Comparison of ENCODE assay signal across 1 cellular context in the genomic region with DNA sequence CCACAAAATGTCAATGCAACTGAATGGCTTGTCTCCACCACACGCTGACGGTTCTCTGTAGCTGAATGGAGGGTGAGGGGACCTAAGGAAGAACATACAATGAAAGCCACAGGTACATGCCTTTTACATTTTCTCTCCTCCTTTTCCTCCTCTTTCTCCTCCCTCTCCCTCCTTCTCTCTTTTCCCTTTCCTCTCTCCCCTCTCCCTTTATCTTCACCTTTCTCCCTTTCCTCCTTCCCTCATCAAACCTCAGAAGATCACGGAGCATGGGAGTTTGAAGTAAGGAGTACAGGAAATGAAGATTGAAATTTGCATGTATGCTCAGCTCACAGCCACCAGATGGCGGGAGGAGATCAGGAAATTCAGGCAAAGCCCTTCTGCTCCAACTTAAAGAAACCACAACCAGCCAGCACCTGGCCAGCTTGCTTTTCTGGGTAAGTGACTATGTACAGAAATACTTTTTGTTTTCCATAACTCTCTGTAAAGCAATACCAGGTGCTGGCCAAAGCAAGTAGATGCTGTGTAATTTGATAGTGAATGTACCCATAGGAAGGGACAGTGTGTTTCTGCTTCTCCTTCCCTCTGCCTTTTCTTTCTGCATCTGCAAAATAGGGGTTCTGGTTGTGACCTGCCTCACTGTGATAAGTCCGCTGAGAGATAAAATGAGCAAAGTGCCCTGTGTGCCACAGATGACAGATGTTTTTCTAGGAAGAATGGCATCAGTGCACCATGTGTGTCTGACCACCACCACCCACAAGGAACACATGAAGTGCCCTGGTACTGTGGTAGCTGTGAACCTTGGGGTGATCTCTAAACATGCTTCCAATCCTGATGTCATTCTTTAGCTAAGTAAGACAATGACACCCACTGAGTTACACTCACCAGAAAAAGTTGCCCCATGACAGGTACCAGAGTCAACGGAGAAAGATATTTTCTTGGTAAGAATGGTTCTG.
TF ChIP-seq lines count a peak whose summit lies in the region.

No MANE protein-coding gene starts in this region.

TF ChIP-seq in HEK293, 187 proteins besides CTCF, POLR2A, EP300 and RAD21 (continued from another document):
- TF ChIP-seq, protein P1, sequence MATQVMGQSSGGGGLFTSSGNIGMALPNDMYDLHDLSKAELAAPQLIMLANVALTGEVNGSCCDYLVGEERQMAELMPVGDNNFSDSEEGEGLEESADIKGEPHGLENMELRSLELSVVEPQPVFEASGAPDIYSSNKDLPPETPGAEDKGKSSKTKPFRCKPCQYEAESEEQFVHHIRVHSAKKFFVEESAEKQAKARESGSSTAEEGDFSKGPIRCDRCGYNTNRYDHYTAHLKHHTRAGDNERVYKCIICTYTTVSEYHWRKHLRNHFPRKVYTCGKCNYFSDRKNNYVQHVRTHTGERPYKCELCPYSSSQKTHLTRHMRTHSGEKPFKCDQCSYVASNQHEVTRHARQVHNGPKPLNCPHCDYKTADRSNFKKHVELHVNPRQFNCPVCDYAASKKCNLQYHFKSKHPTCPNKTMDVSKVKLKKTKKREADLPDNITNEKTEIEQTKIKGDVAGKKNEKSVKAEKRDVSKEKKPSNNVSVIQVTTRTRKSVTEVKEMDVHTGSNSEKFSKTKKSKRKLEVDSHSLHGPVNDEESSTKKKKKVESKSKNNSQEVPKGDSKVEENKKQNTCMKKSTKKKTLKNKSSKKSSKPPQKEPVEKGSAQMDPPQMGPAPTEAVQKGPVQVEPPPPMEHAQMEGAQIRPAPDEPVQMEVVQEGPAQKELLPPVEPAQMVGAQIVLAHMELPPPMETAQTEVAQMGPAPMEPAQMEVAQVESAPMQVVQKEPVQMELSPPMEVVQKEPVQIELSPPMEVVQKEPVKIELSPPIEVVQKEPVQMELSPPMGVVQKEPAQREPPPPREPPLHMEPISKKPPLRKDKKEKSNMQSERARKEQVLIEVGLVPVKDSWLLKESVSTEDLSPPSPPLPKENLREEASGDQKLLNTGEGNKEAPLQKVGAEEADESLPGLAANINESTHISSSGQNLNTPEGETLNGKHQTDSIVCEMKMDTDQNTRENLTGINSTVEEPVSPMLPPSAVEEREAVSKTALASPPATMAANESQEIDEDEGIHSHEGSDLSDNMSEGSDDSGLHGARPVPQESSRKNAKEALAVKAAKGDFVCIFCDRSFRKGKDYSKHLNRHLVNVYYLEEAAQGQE (tag by site-specific recombination; IDR thresholded peaks at IDR 0.05): 0 out of 2 replicates have a peak, but pooled peaks have one; percentile 41
- TF ChIP-seq, protein P2, sequence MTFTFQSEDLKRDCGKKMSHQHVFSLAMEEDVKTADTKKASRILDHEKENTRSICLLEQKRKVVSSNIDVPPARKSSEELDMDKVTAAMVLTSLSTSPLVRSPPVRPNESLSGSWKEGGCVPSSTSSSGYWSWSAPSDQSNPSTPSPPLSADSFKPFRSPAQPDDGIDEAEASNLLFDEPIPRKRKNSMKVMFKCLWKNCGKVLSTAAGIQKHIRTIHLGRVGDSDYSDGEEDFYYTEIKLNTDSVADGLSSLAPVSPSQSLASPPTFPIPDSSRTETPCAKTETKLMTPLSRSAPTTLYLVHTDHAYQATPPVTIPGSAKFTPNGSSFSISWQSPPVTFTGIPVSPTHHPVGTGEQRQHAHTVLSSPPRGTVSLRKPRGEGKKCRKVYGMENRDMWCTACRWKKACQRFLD (tag by site-specific recombination; IDR thresholded peaks at IDR 0.05): no peak
- TF ChIP-seq ZNF114 (tag by site-specific recombination; IDR thresholded peaks at IDR 0.05): no peak
- TF ChIP-seq, protein P3, sequence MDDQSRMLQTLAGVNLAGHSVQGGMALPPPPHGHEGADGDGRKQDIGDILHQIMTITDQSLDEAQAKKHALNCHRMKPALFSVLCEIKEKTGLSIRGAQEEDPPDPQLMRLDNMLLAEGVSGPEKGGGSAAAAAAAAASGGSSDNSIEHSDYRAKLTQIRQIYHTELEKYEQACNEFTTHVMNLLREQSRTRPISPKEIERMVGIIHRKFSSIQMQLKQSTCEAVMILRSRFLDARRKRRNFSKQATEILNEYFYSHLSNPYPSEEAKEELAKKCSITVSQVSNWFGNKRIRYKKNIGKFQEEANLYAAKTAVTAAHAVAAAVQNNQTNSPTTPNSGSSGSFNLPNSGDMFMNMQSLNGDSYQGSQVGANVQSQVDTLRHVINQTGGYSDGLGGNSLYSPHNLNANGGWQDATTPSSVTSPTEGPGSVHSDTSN (CRISPR knock-in tag; IDR thresholded peaks at IDR 0.05): no peak
- TF ChIP-seq, protein P4, sequence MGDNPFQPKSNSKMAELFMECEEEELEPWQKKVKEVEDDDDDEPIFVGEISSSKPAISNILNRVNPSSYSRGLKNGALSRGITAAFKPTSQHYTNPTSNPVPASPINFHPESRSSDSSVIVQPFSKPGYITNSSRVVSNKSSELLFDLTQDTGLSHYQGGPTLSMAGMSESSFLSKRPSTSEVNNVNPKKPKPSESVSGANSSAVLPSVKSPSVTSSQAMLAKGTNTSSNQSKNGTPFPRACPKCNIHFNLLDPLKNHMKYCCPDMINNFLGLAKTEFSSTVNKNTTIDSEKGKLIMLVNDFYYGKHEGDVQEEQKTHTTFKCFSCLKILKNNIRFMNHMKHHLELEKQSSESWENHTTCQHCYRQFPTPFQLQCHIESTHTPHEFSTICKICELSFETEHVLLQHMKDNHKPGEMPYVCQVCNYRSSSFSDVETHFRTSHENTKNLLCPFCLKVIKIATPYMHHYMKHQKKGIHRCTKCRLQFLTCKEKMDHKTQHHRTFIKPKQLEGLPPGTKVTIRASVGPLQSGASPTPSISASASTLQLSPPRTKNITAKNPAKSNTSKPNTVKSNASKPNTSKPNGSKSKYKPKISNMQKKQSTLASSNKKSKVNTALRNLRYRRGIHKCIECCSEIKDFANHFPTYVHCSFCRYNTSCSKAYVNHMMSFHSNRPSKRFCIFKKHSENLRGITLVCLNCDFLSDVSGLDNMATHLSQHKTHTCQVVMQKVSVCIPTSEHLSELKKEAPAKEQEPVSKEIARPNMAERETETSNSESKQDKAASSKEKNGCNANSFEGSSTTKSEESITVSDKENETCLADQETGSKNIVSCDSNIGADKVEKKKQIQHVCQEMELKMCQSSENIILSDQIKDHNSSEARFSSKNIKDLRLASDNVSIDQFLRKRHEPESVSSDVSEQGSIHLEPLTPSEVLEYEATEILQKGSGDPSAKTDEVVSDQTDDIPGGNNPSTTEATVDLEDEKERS (tag by site-specific recombination; IDR thresholded peaks at IDR 0.05): no peak
- peak; percentile 88; the same call in 1 of the 2 replicates for TF ChIP-seq SCRT1 (tag by site-specific recombination; IDR thresholded peaks at IDR 0.05; ENCODE audit: borderline replicate concordance)
- TF ChIP-seq ZNF266 (tag by site-specific recombination; IDR thresholded peaks at IDR 0.05; ENCODE audit: low read depth): no peak
- no peak for TF ChIP-seq KLF8 (tag by site-specific recombination; IDR thresholded peaks at IDR 0.05)
- peak; percentile 32; the same call in 1 of the 2 replicates for TF ChIP-seq ZNF394 (tag by site-specific recombination; IDR thresholded peaks at IDR 0.05; ENCODE audit: borderline replicate concordance)
- no peak for TF ChIP-seq ZNF223 (tag by site-specific recombination; IDR thresholded peaks at IDR 0.05)
- TF ChIP-seq ZNF37A (tag by site-specific recombination; IDR thresholded peaks at IDR 0.05): no peak
- TF ChIP-seq, protein P5, sequence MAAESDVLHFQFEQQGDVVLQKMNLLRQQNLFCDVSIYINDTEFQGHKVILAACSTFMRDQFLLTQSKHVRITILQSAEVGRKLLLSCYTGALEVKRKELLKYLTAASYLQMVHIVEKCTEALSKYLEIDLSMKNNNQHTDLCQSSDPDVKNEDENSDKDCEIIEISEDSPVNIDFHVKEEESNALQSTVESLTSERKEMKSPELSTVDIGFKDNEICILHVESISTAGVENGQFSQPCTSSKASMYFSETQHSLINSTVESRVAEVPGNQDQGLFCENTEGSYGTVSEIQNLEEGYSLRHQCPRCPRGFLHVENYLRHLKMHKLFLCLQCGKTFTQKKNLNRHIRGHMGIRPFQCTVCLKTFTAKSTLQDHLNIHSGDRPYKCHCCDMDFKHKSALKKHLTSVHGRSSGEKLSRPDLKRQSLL (tag by site-specific recombination; IDR thresholded peaks at IDR 0.05): no peak
- TF ChIP-seq, protein P6, sequence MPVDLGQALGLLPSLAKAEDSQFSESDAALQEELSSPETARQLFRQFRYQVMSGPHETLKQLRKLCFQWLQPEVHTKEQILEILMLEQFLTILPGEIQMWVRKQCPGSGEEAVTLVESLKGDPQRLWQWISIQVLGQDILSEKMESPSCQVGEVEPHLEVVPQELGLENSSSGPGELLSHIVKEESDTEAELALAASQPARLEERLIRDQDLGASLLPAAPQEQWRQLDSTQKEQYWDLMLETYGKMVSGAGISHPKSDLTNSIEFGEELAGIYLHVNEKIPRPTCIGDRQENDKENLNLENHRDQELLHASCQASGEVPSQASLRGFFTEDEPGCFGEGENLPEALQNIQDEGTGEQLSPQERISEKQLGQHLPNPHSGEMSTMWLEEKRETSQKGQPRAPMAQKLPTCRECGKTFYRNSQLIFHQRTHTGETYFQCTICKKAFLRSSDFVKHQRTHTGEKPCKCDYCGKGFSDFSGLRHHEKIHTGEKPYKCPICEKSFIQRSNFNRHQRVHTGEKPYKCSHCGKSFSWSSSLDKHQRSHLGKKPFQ (tag by site-specific recombination; IDR thresholded peaks at IDR 0.05): no peak
- peak; percentile 60 for TF ChIP-seq ZNF335 (tag by site-specific recombination; conservative IDR thresholded peaks at IDR 0.05)
- TF ChIP-seq, protein P7, sequence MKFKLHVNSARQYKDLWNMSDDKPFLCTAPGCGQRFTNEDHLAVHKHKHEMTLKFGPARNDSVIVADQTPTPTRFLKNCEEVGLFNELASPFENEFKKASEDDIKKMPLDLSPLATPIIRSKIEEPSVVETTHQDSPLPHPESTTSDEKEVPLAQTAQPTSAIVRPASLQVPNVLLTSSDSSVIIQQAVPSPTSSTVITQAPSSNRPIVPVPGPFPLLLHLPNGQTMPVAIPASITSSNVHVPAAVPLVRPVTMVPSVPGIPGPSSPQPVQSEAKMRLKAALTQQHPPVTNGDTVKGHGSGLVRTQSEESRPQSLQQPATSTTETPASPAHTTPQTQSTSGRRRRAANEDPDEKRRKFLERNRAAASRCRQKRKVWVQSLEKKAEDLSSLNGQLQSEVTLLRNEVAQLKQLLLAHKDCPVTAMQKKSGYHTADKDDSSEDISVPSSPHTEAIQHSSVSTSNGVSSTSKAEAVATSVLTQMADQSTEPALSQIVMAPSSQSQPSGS (tag by site-specific recombination; IDR thresholded peaks at IDR 0.05; ENCODE audit: low read depth): no peak
- TF ChIP-seq ZBTB48 (tag by site-specific recombination; IDR thresholded peaks at IDR 0.05): peak; percentile 74
- TF ChIP-seq ZNF2 (tag by site-specific recombination; IDR thresholded peaks at IDR 0.05): peak; percentile 87
